Comparison of ENCODE assay signal across 13 cellular contexts in the genomic region with DNA sequence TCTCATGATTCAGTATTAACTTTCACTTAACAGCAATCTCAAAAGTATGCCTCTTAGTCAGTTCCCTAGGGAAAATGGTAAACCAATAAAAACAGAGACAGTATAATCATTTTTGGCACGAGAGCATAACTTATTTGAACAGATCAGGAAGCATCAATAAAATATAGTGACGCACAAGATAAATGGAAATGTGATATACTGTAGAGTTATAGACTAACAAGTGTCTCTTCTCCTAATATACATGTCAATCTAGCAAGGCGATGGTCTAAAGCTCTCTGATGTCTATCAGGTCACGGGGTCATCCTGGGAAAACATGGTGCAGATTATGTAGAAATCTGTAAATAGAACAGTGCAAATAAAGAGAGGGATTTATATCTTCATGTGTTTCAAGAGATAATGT.
DNase-seq lines count a peak whose midpoint lies in the region; ATAC-seq and TF ChIP-seq lines count a peak whose summit lies in the region.
"Had no signal": no experiment of that assay in that cellular context is flagged by ENCODE, and none has a peak within 500 bp of the region (broad histone marks: within the 10 kb centered on the region; RNA-seq: fewer than 3 reads in every experiment).

No MANE protein-coding gene starts in this region.

- H3K36me3 ChIP-seq in BE2C, result no peaks in the 10 kb centered on the region
- H3K36me3 ChIP-seq: gastroesophageal sphincter had no signal

- TF ChIP-seq CTCF in astrocyte of the spinal cord (IDR thresholded peaks at IDR 0.05; ENCODE audit: low read depth, low read length) (no peak), BE2C (IDR thresholded peaks at IDR 0.05; ENCODE audit: low read depth, low read length) (no peak)

- H3K4me3 ChIP-seq in astrocyte of the spinal cord (ENCODE audit: low read depth, low read length) (no peak overlapping the region), BE2C (ENCODE audit: low read depth, low read length) (no peak overlapping the region)
- H3K4me3 ChIP-seq: gastroesophageal sphincter had no signal

- H3K4me1 ChIP-seq in BE2C, result peaks cover 20% of the 10 kb centered on the region
- H3K4me1 ChIP-seq: gastroesophageal sphincter had no signal

- in situ Hi-C loops in astrocyte of the spinal cord (cut with HindIII; ENCODE audit: low sequenced_read_pairs), result no loop called here

- no peak for ATAC-seq in HG02588 (IDR thresholded peaks at IDR 0.05; ENCODE audit: unreplicated experiment)
- ATAC-seq: activated CD4-positive, CD25-positive, alpha-beta regulatory T cell treated with anti-CD3 and anti-CD28 coated beads, Interleukin-2, amount 50 U/mL, for 24 hours; gastroesophageal sphincter; left cardiac atrium had no signal

- DNase-seq in DMS53 (lab: John Stamatoyannopoulos, UW), result peak; percentile 97
- peak; percentile 40 for DNase-seq in M059J (ENCODE audit: low read depth)
- peak; percentile 82 for DNase-seq in astrocyte of the spinal cord (ENCODE audit: low read depth, low spot score)
- DNase-seq in myocyte (ENCODE audit: low read depth), result peak; percentile 82
- no peak for DNase-seq in globus pallidus (ENCODE audit: low spot score)
- DNase-seq in COLO668 (lab: John Stamatoyannopoulos, UW; ENCODE audit: unreplicated experiment), result no peak
- DNase-seq in BE2C, result no peak
- DNase-seq: left cardiac atrium, NCI-H1436 treated with DMSO at 0.1 percent for 48 hours, RPMI8226 had no signal

- H3K9me3 ChIP-seq in BE2C, result no peaks in the 10 kb centered on the region

- no peaks in the 10 kb centered on the region for H3K27me3 ChIP-seq in BE2C
- H3K27me3 ChIP-seq: gastroesophageal sphincter had no signal

Comparison
In these comparisons a context has a peak if more than half of its experiments do, and no peak if none do; other contexts are left out.
1. DNase-seq: peak in DMS53 (single experiment), M059J (single experiment), astrocyte of the spinal cord (single experiment) and myocyte (single experiment); none in globus pallidus (single experiment), COLO668 (single experiment) and BE2C (single experiment).